In the genomic region with DNA sequence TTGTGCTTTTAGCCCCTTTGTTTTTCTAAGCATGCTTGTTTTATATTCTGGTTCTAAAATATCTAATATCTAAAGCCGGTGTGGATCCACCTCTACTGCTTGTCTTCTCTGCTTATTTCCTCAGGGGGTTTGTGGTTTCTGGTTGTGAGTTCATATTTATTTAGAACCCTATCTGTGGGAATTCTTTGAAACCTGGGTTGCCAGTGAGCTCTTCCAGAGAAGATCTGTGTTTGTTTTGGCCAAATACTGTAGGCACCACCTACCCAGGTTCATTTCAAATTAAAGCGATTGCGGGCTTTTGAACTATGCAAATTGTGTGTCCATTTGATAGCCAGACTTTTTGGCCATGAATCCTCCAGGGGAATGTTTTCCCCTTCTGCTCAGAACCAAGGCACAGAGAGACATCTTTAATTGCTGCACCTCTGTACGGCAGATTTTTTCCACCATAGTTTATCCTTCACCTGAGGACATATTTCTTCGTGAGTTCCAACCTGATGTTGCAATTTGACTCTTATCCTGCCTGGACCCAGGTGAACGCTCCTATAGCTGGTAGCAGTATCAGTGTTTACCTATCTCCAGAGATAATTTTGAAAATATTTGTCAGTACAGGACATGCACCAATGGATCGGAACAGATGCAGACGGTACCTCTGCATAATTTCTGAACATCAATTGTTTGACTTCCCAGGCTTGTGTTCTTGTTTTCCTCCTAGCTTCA, we compare ENCODE assay signal across 24 cellular contexts. TPM values are rescaled to one million over a fixed set of nuclear protein-coding genes. Genes with fewer than 3 reads are reported as not detected.
DNase-seq lines count a peak whose midpoint lies in the region; ATAC-seq and TF ChIP-seq lines count a peak whose summit lies in the region.
"Had no signal": no experiment of that assay in that cellular context is flagged by ENCODE, and none has a peak within 500 bp of the region (broad histone marks: within the 10 kb centered on the region; RNA-seq: fewer than 3 reads in every experiment).

No MANE protein-coding gene starts in this region.

- H3K9me3 ChIP-seq in mammary epithelial cell (replicated peaks; ENCODE audit: insufficient read depth, low read length): no peaks in the 10 kb centered on the region
- H3K9me3 ChIP-seq: Caco-2, Peyer's patch had no signal

- BruUV-seq in mammary epithelial cell (replicated peaks; lab: Mats Ljungman, UMichigan): no TSS peak

- POLR2A ChIA-PET in naive thymus-derived CD8-positive, alpha-beta T cell (lab: Charles Lee): interaction anchor here (1.0 kb wide), 1 partner anchor 79 kb away, joined by 4 read pairs; no protein-coding TSS in a partner anchor

- peaks cover 2% of the 10 kb centered on the region for H3K9me3 Mint-ChIP-seq in neural crest cell
- peaks cover 0 to 11% (median 0%) of the 10 kb centered on the region in 9 donors for H3K9me3 Mint-ChIP-seq in naive thymus-derived CD8-positive, alpha-beta T cell
- peaks cover 4% of the 10 kb centered on the region for H3K9me3 Mint-ChIP-seq in progenitor cell of endocrine pancreas (ENCODE audit: low read depth)
- H3K9me3 Mint-ChIP-seq: H9, HFFc6 had no signal

- in situ Hi-C loops in mammary epithelial cell (cut with MboI; ENCODE audit: low sequenced_read_pairs in 2 of 2): no loop called here

- no peak for ATAC-seq in naive thymus-derived CD8-positive, alpha-beta T cell
- ATAC-seq: CD8-positive, alpha-beta T cell had no signal

- no peak overlapping the region for H3K4me2 ChIP-seq in mammary epithelial cell (ENCODE audit: insufficient read depth, low read depth, low read length)

- 71% methylated on average over 8 of the region's 8 CpGs for WGBS in mammary epithelial cell (ENCODE audit: low coverage, missing lambda C conversion rate)

- peak overlapping the region; percentile 16 for H2AFZ ChIP-seq in mammary epithelial cell (ENCODE audit: low read depth, low read length)
- H2AFZ ChIP-seq: GM23248 had no signal

- H3K27ac Mint-ChIP-seq in neural crest cell (ENCODE audit: unreplicated experiment): no peak overlapping the region
- H3K27ac Mint-ChIP-seq in naive thymus-derived CD8-positive, alpha-beta T cell: no peak overlapping the region
- no peak overlapping the region for H3K27ac Mint-ChIP-seq in progenitor cell of endocrine pancreas
- H3K27ac Mint-ChIP-seq: CD8-positive, alpha-beta T cell; H9; HFFc6 had no signal

- H4K20me1 ChIP-seq in mammary epithelial cell (ENCODE audit: insufficient read depth, low read length): no peaks in the 10 kb centered on the region

- H3K9ac ChIP-seq in mammary epithelial cell (ENCODE audit: insufficient read depth, low read length): no peak overlapping the region
- H3K9ac ChIP-seq: GM23248 had no signal

- H3K36me3 ChIP-seq in mammary epithelial cell (ENCODE audit: insufficient read depth, low read length): no peaks in the 10 kb centered on the region
- H3K36me3 ChIP-seq: Peyer's patch had no signal

- no peaks in the 10 kb centered on the region for H3K27me3 ChIP-seq in mammary epithelial cell (ENCODE audit: insufficient read depth, low read length)
- H3K27me3 ChIP-seq: Peyer's patch had no signal

- dilution Hi-C loops in mammary epithelial cell (cut with HindIII; ENCODE audit: low sequenced_read_pairs): no loop called here

- TF ChIP-seq CTCF in mammary epithelial cell (conservative IDR thresholded peaks at IDR 0.05 in 1 of 2, IDR thresholded peaks at IDR 0.05 in 1 of 2; ENCODE audit: extremely low read depth in 1 of 2, insufficient read depth in 1 of 2, low read depth in 1 of 2, low read length in 2 of 2) (no peak), neural crest cell (conservative IDR thresholded peaks at IDR 0.05) (no peak), progenitor cell of endocrine pancreas (IDR thresholded peaks at IDR 0.05; ENCODE audit: unreplicated experiment) (no peak)

- H3K36me3 Mint-ChIP-seq in neural crest cell (ENCODE audit: low read depth): no peaks in the 10 kb centered on the region
- peaks cover 0 to 5% (median 0%) of the 10 kb centered on the region in 3 donors for H3K36me3 Mint-ChIP-seq in naive thymus-derived CD8-positive, alpha-beta T cell
- no peaks in the 10 kb centered on the region for H3K36me3 Mint-ChIP-seq in progenitor cell of endocrine pancreas (ENCODE audit: insufficient read depth)

- H3K4me1 Mint-ChIP-seq in neural crest cell: peaks cover 29% of the 10 kb centered on the region
- peaks cover 20 to 35% (median 31%) of the 10 kb centered on the region in 4 donors for H3K4me1 Mint-ChIP-seq in naive thymus-derived CD8-positive, alpha-beta T cell
- H3K4me1 Mint-ChIP-seq in progenitor cell of endocrine pancreas (ENCODE audit: low read depth): peaks cover 17% of the 10 kb centered on the region

- peaks cover 27% of the 10 kb centered on the region for H3K79me2 ChIP-seq in mammary epithelial cell (ENCODE audit: insufficient read depth, low read length)

- H3K4me3 ChIP-seq in mammary epithelial cell (replicated peaks in 1 of 3; ENCODE audit: insufficient read depth in 1 of 3, low read depth in 2 of 3, low read length in 3 of 3): no peak overlapping the region
- H3K4me3 ChIP-seq: GM23248, Peyer's patch, SK-N-MC had no signal

- DNase-seq in NCI-H526 treated with DMSO at 0.1 percent for 48 hours (lab: John Stamatoyannopoulos, UW) (peak; percentile 1), NCI-H526 (lab: John Stamatoyannopoulos, UW) (no peak), M059J (ENCODE audit: low read depth) (peak; percentile 45), mammary epithelial cell (peak; percentile 43), neural crest cell (ENCODE audit: low read depth, low spot score) (no peak), progenitor cell of endocrine pancreas (ENCODE audit: low spot score, unreplicated experiment) (no peak), NCI-H446 treated with DMSO at 0.1 percent for 48 hours (lab: John Stamatoyannopoulos, UW) (no peak)
- no peak for DNase-seq in naive thymus-derived CD8-positive, alpha-beta T cell
- DNase-seq: 8988T; ACHN; Caco-2; CD8-positive, alpha-beta T cell; GM23248; H9; HFFc6; KBM-7; MM.1S; NCI-H2029; NCI-H510A treated with DMSO at 0.1 percent for 48 hours; NCI-H774; SIG-M5; SW 1271 had no signal

- peaks cover 14% of the 10 kb centered on the region for H3K4me1 ChIP-seq in mammary epithelial cell (ENCODE audit: insufficient read depth, low read length)

- H3K27ac ChIP-seq in mammary epithelial cell (ENCODE audit: insufficient read depth, low read depth, low read length): no peak overlapping the region
- H3K27ac ChIP-seq: GM23248, Peyer's patch, SK-N-MC had no signal

- H3K4me3 Mint-ChIP-seq in neural crest cell (peak overlapping the region; percentile 47), progenitor cell of endocrine pancreas (ENCODE audit: low read depth) (no peak overlapping the region)
- no peak overlapping the region for H3K4me3 Mint-ChIP-seq in naive thymus-derived CD8-positive, alpha-beta T cell
- H3K4me3 Mint-ChIP-seq: CD8-positive, alpha-beta T cell; H9; HFFc6 had no signal

- intact Hi-C loops in mammary epithelial cell (cut with micrococcal nuclease): no loop called here

- CTCF ChIA-PET in mammary epithelial cell (lab: Charles Lee; ENCODE audit: low non-redundant PET): no interaction called here

- H3K27me3 Mint-ChIP-seq in neural crest cell (ENCODE audit: low read depth): peaks cover 20% of the 10 kb centered on the region
- peaks cover 0 to 2% (median 0%) of the 10 kb centered on the region in 5 donors for H3K27me3 Mint-ChIP-seq in naive thymus-derived CD8-positive, alpha-beta T cell
- peaks cover 11% of the 10 kb centered on the region for H3K27me3 Mint-ChIP-seq in progenitor cell of endocrine pancreas

RNA-seq across cellular contexts. Expression of gene ZBTB43, which starts 2.3 kb away (rescaled TPM):
- 6.4 and 9.3 TPM in 2 replicates for total RNA-seq in M059J (2014; rRNA removed; shearing (Covaris generic))
- 10 to 100 TPM; 24.0 to 32.4 TPM for total RNA-seq in mammary epithelial cell
- 7.0 TPM for polyA plus RNA-seq in mammary epithelial cell
- polyA minus RNA-seq in mammary epithelial cell: 6.4 TPM
- total RNA-seq in neural crest cell: 14.5 and 23.0 TPM in 2 replicates
- 10 to 100 TPM; 22.5 to 29.3 TPM for total RNA-seq in naive thymus-derived CD8-positive, alpha-beta T cell
- polyA plus RNA-seq in naive thymus-derived CD8-positive, alpha-beta T cell: 10 to 100 TPM in 1 of 3 donors, 1 to 10 TPM in 2; 6.9 to 14.9 (median 9.1) TPM
- 16.9 and 21.8 TPM in 2 replicates for total RNA-seq in progenitor cell of endocrine pancreas

RNA-seq across cellular contexts. Expression of gene ZBTB34, which starts 57.9 kb away (rescaled TPM):
- total RNA-seq in M059J (2014; rRNA removed; shearing (Covaris generic)): 1.9 and 4.3 TPM in 2 replicates
- total RNA-seq in mammary epithelial cell (10 to 100 TPM in 1 of 2 donors, 1 to 10 TPM in 1; 5.1 to 10.3 TPM), neural crest cell (16.1 and 16.9 TPM in 2 replicates), progenitor cell of endocrine pancreas (21.5 TPM in 2 replicates)
- 3.4 TPM for polyA plus RNA-seq in mammary epithelial cell
- 7.0 TPM for polyA minus RNA-seq in mammary epithelial cell
- 1 to 10 TPM; 8.3 to 8.5 TPM for total RNA-seq in naive thymus-derived CD8-positive, alpha-beta T cell
- polyA plus RNA-seq in naive thymus-derived CD8-positive, alpha-beta T cell: under 1 TPM; 0.61 to 0.99 (median 0.66) TPM

Comparison
In these comparisons a context has a peak if more than half of its experiments do, and no peak if none do; other contexts are left out.
1. DNase-seq: peak in NCI-H526 treated with DMSO at 0.1 percent for 48 hours (single experiment), M059J (single experiment) and mammary epithelial cell (single experiment); none in NCI-H526 (0 of 2), neural crest cell (single experiment), naive thymus-derived CD8-positive, alpha-beta T cell (0 of 10), progenitor cell of endocrine pancreas (single experiment) and NCI-H446 treated with DMSO at 0.1 percent for 48 hours (single experiment).